In genomic region chr18:80103231-80103630, GRCh38 we compare ENCODE assay signal across 15 cellular contexts. TPM values are rescaled to one million over a fixed set of nuclear protein-coding genes. Genes with fewer than 3 reads are reported as not detected.
DNase-seq lines count a peak whose midpoint lies in the region; ATAC-seq and TF ChIP-seq lines count a peak whose summit lies in the region.
"Had no signal": no experiment of that assay in that cellular context is flagged by ENCODE, and none has a peak within 500 bp of the region (broad histone marks: within the 10 kb centered on the region; RNA-seq: fewer than 3 reads in every experiment).

No MANE protein-coding gene starts in this region.

- ATAC-seq in GM21825 (IDR thresholded peaks at IDR 0.05; ENCODE audit: unreplicated experiment) = no peak
- ATAC-seq: left lung, WTC11 had no signal

- intact Hi-C loops in posterior cingulate gyrus (cut with DNase I) = no loop called here

- no peak overlapping the region for H3K4me3 Mint-ChIP-seq in activated CD4-positive, alpha-beta memory T cell treated with anti-CD3 and anti-CD28 coated beads, Interleukin-2, amount 10 ng/mL, durations not matched to agents 7 days and 5 days
- H3K4me3 Mint-ChIP-seq: nephron progenitor cell had no signal

- H3K79me2 ChIP-seq in fibroblast of lung (ENCODE audit: control insufficient read depth, insufficient read depth, low read length) = no peaks in the 10 kb centered on the region

- DNase-seq in AG10803 (ENCODE audit: low read depth) = peak; percentile 54
- DNase-seq in M059J (ENCODE audit: low read depth) = peak; percentile 45
- peak; percentile 34 to 76 for DNase-seq in fibroblast of lung (ENCODE audit: low read depth in 2 of 2)
- DNase-seq in posterior cingulate gyrus = peak in 6 of 10 donors; percentile 13 to 86 (median 55)
- no peak for DNase-seq in activated CD4-positive, alpha-beta memory T cell treated with anti-CD3 and anti-CD28 coated beads, Interleukin-2, amount 10 ng/mL, durations not matched to agents 7 days and 5 days
- no peak for DNase-seq in NAMALWA (ENCODE audit: low spot score)
- DNase-seq in NCI-H748 (lab: John Stamatoyannopoulos, UW; ENCODE audit: unreplicated experiment) = no peak
- DNase-seq: activated naive CD4-positive, alpha-beta T cell treated with anti-CD3 and anti-CD28 coated beads, Interleukin-2, amount 50 U/mL, for 16 hours; left lung; NCI-H1105; NCI-H226; nephron progenitor cell had no signal

- H2AFZ ChIP-seq in fibroblast of lung (ENCODE audit: low read length) = no peak overlapping the region

- H3K27me3 ChIP-seq in fibroblast of lung (ENCODE audit: control insufficient read depth, insufficient read depth, low read length) = no peaks in the 10 kb centered on the region
- H3K27me3 ChIP-seq: left lung had no signal

- no peaks in the 10 kb centered on the region for H3K27me3 Mint-ChIP-seq in activated CD4-positive, alpha-beta memory T cell treated with anti-CD3 and anti-CD28 coated beads, Interleukin-2, amount 10 ng/mL, durations not matched to agents 7 days and 5 days

- CTCF ChIA-PET in activated CD4-positive, alpha-beta memory T cell treated with anti-CD3 and anti-CD28 coated beads, Interleukin-2, amount 10 ng/mL, durations not matched to agents 7 days and 5 days (lab: Charles Lee) = no interaction called here

- no peak overlapping the region for H3K4me2 ChIP-seq in fibroblast of lung (ENCODE audit: extremely low read depth, insufficient read depth, low read length)

- POLR2A ChIA-PET in activated CD4-positive, alpha-beta memory T cell treated with anti-CD3 and anti-CD28 coated beads, Interleukin-2, amount 10 ng/mL, durations not matched to agents 7 days and 5 days (lab: Charles Lee) = no interaction called here

- H3K36me3 Mint-ChIP-seq in activated CD4-positive, alpha-beta memory T cell treated with anti-CD3 and anti-CD28 coated beads, Interleukin-2, amount 10 ng/mL, durations not matched to agents 7 days and 5 days (ENCODE audit: low read depth) = no peaks in the 10 kb centered on the region
- H3K36me3 Mint-ChIP-seq: WTC11 had no signal

- H3K4me1 ChIP-seq in fibroblast of lung (ENCODE audit: control insufficient read depth, extremely low read depth, insufficient read depth, low read length) = no peaks in the 10 kb centered on the region
- H3K4me1 ChIP-seq: left lung had no signal

- no peak overlapping the region for H3K27ac Mint-ChIP-seq in activated CD4-positive, alpha-beta memory T cell treated with anti-CD3 and anti-CD28 coated beads, Interleukin-2, amount 10 ng/mL, durations not matched to agents 7 days and 5 days

- peaks cover 4% of the 10 kb centered on the region for H3K4me1 Mint-ChIP-seq in activated CD4-positive, alpha-beta memory T cell treated with anti-CD3 and anti-CD28 coated beads, Interleukin-2, amount 10 ng/mL, durations not matched to agents 7 days and 5 days

- H4K20me1 ChIP-seq in fibroblast of lung (ENCODE audit: control insufficient read depth, extremely low read depth, insufficient read depth, low read length) = no peaks in the 10 kb centered on the region

- no peaks in the 10 kb centered on the region for H3K36me3 ChIP-seq in fibroblast of lung (ENCODE audit: control insufficient read depth, insufficient read depth, low read length)
- H3K36me3 ChIP-seq: left lung had no signal

- H3K9me3 Mint-ChIP-seq in activated CD4-positive, alpha-beta memory T cell treated with anti-CD3 and anti-CD28 coated beads, Interleukin-2, amount 10 ng/mL, durations not matched to agents 7 days and 5 days = peaks cover 2% of the 10 kb centered on the region

- no peaks in the 10 kb centered on the region for H3K9me3 ChIP-seq in fibroblast of lung (ENCODE audit: control insufficient read depth, insufficient read depth, low read depth, low read length)

- H3K4me3 ChIP-seq in AG10803 (ENCODE audit: low read length) = no peak overlapping the region
- H3K4me3 ChIP-seq in fibroblast of lung (replicated peaks in 1 of 4; ENCODE audit: control extremely low read depth in 1 of 4, insufficient read depth in 1 of 4, low read depth in 3 of 4, low read length in 4 of 4) = no peak overlapping the region
- H3K4me3 ChIP-seq: left lung had no signal

- no peak overlapping the region for H3K9ac ChIP-seq in fibroblast of lung (ENCODE audit: insufficient read depth, low read length)

- no peak for TF ChIP-seq CTCF in AG10803 (conservative IDR thresholded peaks at IDR 0.05; ENCODE audit: low read length)
- TF ChIP-seq CTCF in fibroblast of lung (conservative IDR thresholded peaks at IDR 0.05 in 1 of 2, IDR thresholded peaks at IDR 0.05 in 1 of 2; ENCODE audit: low read depth in 1 of 2, low read length in 2 of 2) = no peak

- no peak overlapping the region for H3K27ac ChIP-seq in fibroblast of lung (ENCODE audit: insufficient read depth, low read length)
- H3K27ac ChIP-seq: epithelial cell of prostate, left lung had no signal

RNA-seq across cellular contexts. Expression of gene ADNP2, which starts 5.8 kb away (rescaled TPM):
- total RNA-seq in M059J (2014; rRNA removed; shearing (Covaris generic)) = 15.8 and 28.7 TPM in 2 replicates
- 13.6 and 17.3 TPM in 2 replicates for total RNA-seq in fibroblast of lung
- 9.0 and 9.4 TPM in 2 replicates for polyA plus RNA-seq in fibroblast of lung
- 8.8 and 9.1 TPM in 2 replicates for polyA plus RNA-seq in fibroblast of lung (2012)
- 20.1 and 26.2 TPM in 2 replicates for polyA minus RNA-seq in fibroblast of lung (ENCODE audit: low replicate concordance)
- 10 to 100 TPM; 25.8 to 26.6 TPM for total RNA-seq in activated CD4-positive, alpha-beta memory T cell treated with anti-CD3 and anti-CD28 coated beads, Interleukin-2, amount 10 ng/mL, durations not matched to agents 7 days and 5 days

Comparison
In these comparisons a context has a peak if more than half of its experiments do, and no peak if none do; other contexts are left out.
1. DNase-seq: peak in AG10803 (single experiment), M059J (single experiment), fibroblast of lung (2 of 2) and posterior cingulate gyrus (6 of 10); none in activated CD4-positive, alpha-beta memory T cell treated with anti-CD3 and anti-CD28 coated beads, Interleukin-2, amount 10 ng/mL, durations not matched to agents 7 days and 5 days (single experiment), NAMALWA (single experiment) and NCI-H748 (single experiment).